Comparison of ENCODE assay signal across 8 cellular contexts in genomic region chr1:48093696-48094518, GRCh38.
A peak's percentile ranks its signal among the peaks of the same experiment; 100 is the strongest.
DNase-seq lines count a peak whose midpoint lies in the region; ATAC-seq and TF ChIP-seq lines count a peak whose summit lies in the region.

No MANE protein-coding gene starts in this region.

- H3K4me1 Mint-ChIP-seq in activated T-helper 17 cell treated with anti-CD3 and anti-CD28 coated beads, Interleukin-2, amount 50 U/mL, for 72 hours, result no peaks in the 10 kb centered on the region

- no peak overlapping the region for H3K27ac Mint-ChIP-seq in activated T-helper 17 cell treated with anti-CD3 and anti-CD28 coated beads, Interleukin-2, amount 50 U/mL, for 72 hours

- no peaks in the 10 kb centered on the region for H3K79me2 ChIP-seq in DOHH2 (ENCODE audit: control insufficient read depth, low read length)

- H3K4me3 ChIP-seq in DOHH2 (ENCODE audit: low read length), result no peak overlapping the region

- DNase-seq in KG1 (lab: John Stamatoyannopoulos, UW) (peak; percentile 23), RKO (ENCODE audit: low spot score) (peak; percentile 53), glomerular visceral epithelial cell (ENCODE audit: extremely low spot score) (peak; percentile 75), retina (peak; percentile 66), amniotic stem cell (lab: John Stamatoyannopoulos, UW) (no peak)

- H3K4me2 ChIP-seq in DOHH2 (ENCODE audit: low read length), result no peak overlapping the region

- peak; percentile 82 for TF ChIP-seq CTCF in DOHH2 (IDR thresholded peaks at IDR 0.05; ENCODE audit: low read depth, low read length, poor library complexity, severe bottlenecking)

- peak overlapping the region; percentile 37 for H3K4me3 Mint-ChIP-seq in activated T-helper 17 cell treated with anti-CD3 and anti-CD28 coated beads, Interleukin-2, amount 50 U/mL, for 72 hours

- H3K36me3 ChIP-seq in DOHH2 (ENCODE audit: control insufficient read depth, low read length), result no peaks in the 10 kb centered on the region

- no peaks in the 10 kb centered on the region for H3K27me3 ChIP-seq in DOHH2 (ENCODE audit: control insufficient read depth, low read length)

- H3K27ac ChIP-seq in DOHH2 (ENCODE audit: low read depth, low read length), result no peak overlapping the region

- no peaks in the 10 kb centered on the region for H4K20me1 ChIP-seq in DOHH2 (ENCODE audit: control insufficient read depth, insufficient read depth, low read depth, low read length)

- H3F3A ChIP-seq in DOHH2 (ENCODE audit: control insufficient read depth, insufficient read depth), result no peaks in the 10 kb centered on the region

- peak; percentile 96 for ATAC-seq in GM21717 (IDR thresholded peaks at IDR 0.05; ENCODE audit: unreplicated experiment)
- peak; percentile 71 for ATAC-seq in activated T-helper 17 cell treated with anti-CD3 and anti-CD28 coated beads, Interleukin-2, amount 50 U/mL, for 72 hours (replicated peaks)

- no peaks in the 10 kb centered on the region for H3K36me3 Mint-ChIP-seq in activated T-helper 17 cell treated with anti-CD3 and anti-CD28 coated beads, Interleukin-2, amount 50 U/mL, for 72 hours (ENCODE audit: low read depth)

- no peaks in the 10 kb centered on the region for H3K4me1 ChIP-seq in DOHH2 (ENCODE audit: control insufficient read depth, low read length)

- no peaks in the 10 kb centered on the region for H3K9me3 Mint-ChIP-seq in activated T-helper 17 cell treated with anti-CD3 and anti-CD28 coated beads, Interleukin-2, amount 50 U/mL, for 72 hours

- H3K9me3 ChIP-seq in DOHH2 (ENCODE audit: control insufficient read depth, insufficient read depth, low read length), result no peaks in the 10 kb centered on the region

- no peaks in the 10 kb centered on the region for H3K9me2 ChIP-seq in DOHH2 (replicated peaks; ENCODE audit: control insufficient read depth, low read length)

- peaks cover 38% of the 10 kb centered on the region for H3K27me3 Mint-ChIP-seq in activated T-helper 17 cell treated with anti-CD3 and anti-CD28 coated beads, Interleukin-2, amount 50 U/mL, for 72 hours
